26 cellular contexts compared by ENCODE assay signal in the genomic region with DNA sequence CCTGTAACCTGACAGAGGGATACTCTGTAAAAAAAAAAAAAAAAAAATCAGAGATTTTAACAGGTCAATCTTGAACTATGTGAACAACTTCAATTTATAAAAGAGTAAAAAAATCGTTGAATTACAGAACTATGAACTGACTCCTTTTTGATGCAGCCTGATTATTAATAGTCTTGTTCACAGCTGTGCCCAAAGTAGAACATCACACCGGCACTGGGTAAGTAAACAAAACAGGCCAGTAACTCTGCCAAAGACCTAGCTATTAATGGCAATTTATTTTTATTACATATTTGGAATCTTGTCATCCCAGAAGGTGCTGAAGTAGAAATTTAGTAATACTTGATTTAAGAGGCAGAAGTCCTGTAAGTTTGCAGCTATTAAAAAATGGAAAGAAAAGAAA. TPM values are rescaled to one million over a fixed set of nuclear protein-coding genes. Genes with fewer than 3 reads are reported as not detected.
A peak's percentile ranks its signal among the peaks of the same experiment; 100 is the strongest.
DNase-seq lines count a peak whose midpoint lies in the region; ATAC-seq lines count a peak whose summit lies in the region.
"Had no signal": no experiment of that assay in that cellular context is flagged by ENCODE, and none has a peak within 500 bp of the region (broad histone marks: within the 10 kb centered on the region; RNA-seq: fewer than 3 reads in every experiment).

No MANE protein-coding gene starts in this region.

- H3K4me1 ChIP-seq in CD8-positive, alpha-beta memory T cell (ENCODE audit: insufficient read depth, low read length): no peaks in the 10 kb centered on the region
- H3K4me1 ChIP-seq: A549; BE2C; BLaER1 treated with 17β-estradiol and CSF1 and Interleukin-3, amounts not matched to agents 10 nM and 100 nM had no signal

- H3K27ac Mint-ChIP-seq in CD8-positive, alpha-beta memory T cell: no peak overlapping the region
- H3K27ac Mint-ChIP-seq: CD14-positive monocyte; CD4-positive, alpha-beta T cell; GM23338; H9; HFFc6 had no signal

- H3K9me3 ChIP-seq in CD8-positive, alpha-beta memory T cell (ENCODE audit: low read length): no peaks in the 10 kb centered on the region
- H3K9me3 ChIP-seq: A549; BE2C; BLaER1 treated with 17β-estradiol and CSF1 and Interleukin-3, amounts not matched to agents 10 nM and 100 nM had no signal

- no peak for DNase-seq in Right ventricle myocardium superior
- DNase-seq in Right ventricle myocardium inferior (ENCODE audit: missing footprints): no peak
- peak; percentile 30 for DNase-seq in NCI-H1105 (lab: John Stamatoyannopoulos, UW)
- DNase-seq in NCI-H1417 treated with DMSO at 0.1 percent for 48 hours (lab: John Stamatoyannopoulos, UW): peak; percentile 64
- DNase-seq in NCI-H69 (lab: John Stamatoyannopoulos, UW): peak; percentile 29
- no peak for DNase-seq in CD8-positive, alpha-beta memory T cell
- no peak for DNase-seq in kidney glomerular epithelial cell (lab: John Stamatoyannopoulos, UW)
- DNase-seq in NCI-H774 (lab: John Stamatoyannopoulos, UW): no peak
- DNase-seq: 8988T; ACHN; AML-193; BE2C; Calu3; CD4-positive, alpha-beta T cell; COR-L47; DMS53; EL; GDM1; H9; HFFc6 had no signal

- ATAC-seq in Right ventricle myocardium superior (ENCODE audit: poor library complexity): peak; percentile 69
- ATAC-seq in Right ventricle myocardium inferior: no peak
- ATAC-seq: A549, GM12878, GM23338, HCT116 had no signal

- no peak overlapping the region for H3K27ac ChIP-seq in CD8-positive, alpha-beta memory T cell (ENCODE audit: low read depth, low read length)
- H3K27ac ChIP-seq: A549; BLaER1 treated with 17β-estradiol and CSF1 and Interleukin-3, amounts not matched to agents 10 nM and 100 nM had no signal

- no peaks in the 10 kb centered on the region for H3K4me1 Mint-ChIP-seq in CD8-positive, alpha-beta memory T cell
- H3K4me1 Mint-ChIP-seq: CD14-positive monocyte had no signal

- no peaks in the 10 kb centered on the region for H3K27me3 ChIP-seq in CD8-positive, alpha-beta memory T cell (ENCODE audit: insufficient read depth, low read length, poor library complexity, severe bottlenecking)
- H3K27me3 ChIP-seq: BE2C; BLaER1 treated with 17β-estradiol and CSF1 and Interleukin-3, amounts not matched to agents 10 nM and 100 nM had no signal

- CTCF ChIA-PET in CD8-positive, alpha-beta memory T cell (lab: Charles Lee): no interaction called here

- POLR2A ChIA-PET in CD8-positive, alpha-beta memory T cell (lab: Charles Lee): no interaction called here

- H3K36me3 ChIP-seq in CD8-positive, alpha-beta memory T cell (ENCODE audit: insufficient read depth, low read length): no peaks in the 10 kb centered on the region
- H3K36me3 ChIP-seq: BE2C; BLaER1 treated with 17β-estradiol and CSF1 and Interleukin-3, amounts not matched to agents 10 nM and 100 nM had no signal

- no peak overlapping the region for H3K4me3 Mint-ChIP-seq in CD8-positive, alpha-beta memory T cell
- H3K4me3 Mint-ChIP-seq: CD14-positive monocyte; CD4-positive, alpha-beta T cell; GM23338; H9; HFFc6 had no signal

- H3K36me3 Mint-ChIP-seq in CD8-positive, alpha-beta memory T cell: peaks cover 0 to 4% (median 0%) of the 10 kb centered on the region in 3 donors
- H3K36me3 Mint-ChIP-seq: CD14-positive monocyte had no signal

- H3K27me3 Mint-ChIP-seq in CD8-positive, alpha-beta memory T cell: peaks cover 4 to 36% of the 10 kb centered on the region in 2 donors

- intact Hi-C loops in Right ventricle myocardium superior (cut with DNase I): no loop called here
- intact Hi-C loops in Right ventricle myocardium inferior (cut with DNase I): no loop called here

- no peak overlapping the region for H3K4me3 ChIP-seq in CD8-positive, alpha-beta memory T cell (ENCODE audit: low read length)
- H3K4me3 ChIP-seq: A549; BLaER1 treated with 17β-estradiol and CSF1 and Interleukin-3, amounts not matched to agents 10 nM and 100 nM; GM12878; GM23338 had no signal

- H3K9me3 Mint-ChIP-seq in CD8-positive, alpha-beta memory T cell: no peaks in the 10 kb centered on the region
- H3K9me3 Mint-ChIP-seq: CD4-positive, alpha-beta T cell; GM23338; H9; HFFc6 had no signal

RNA-seq across cellular contexts. Expression of a gene that starts 31.4 kb away (rescaled TPM):
- total RNA-seq in Right ventricle myocardium superior: 49.7 TPM
- total RNA-seq in Right ventricle myocardium inferior: 56.2 TPM
- total RNA-seq in CD8-positive, alpha-beta memory T cell: not detected
- polyA plus RNA-seq in CD8-positive, alpha-beta memory T cell: not detected
- total RNA-seq: CD4-positive, alpha-beta T cell; GM12878 had no signal

Comparison
In these comparisons a context has a peak if more than half of its experiments do, and no peak if none do; other contexts are left out.
1. DNase-seq: peak in NCI-H1105 (single experiment), NCI-H1417 treated with DMSO at 0.1 percent for 48 hours (single experiment) and NCI-H69 (single experiment); none in Right ventricle myocardium superior (single experiment), Right ventricle myocardium inferior (single experiment), CD8-positive, alpha-beta memory T cell (0 of 5), kidney glomerular epithelial cell (single experiment) and NCI-H774 (single experiment).
2. RNA of a gene that starts 31.4 kb away (total RNA-seq): 56.2 TPM in Right ventricle myocardium inferior (single experiment) and 49.7 TPM in Right ventricle myocardium superior (single experiment); not detected in CD8-positive, alpha-beta memory T cell; every median in the first group is over 10 times any median in the second.